Comparison of ENCODE assay signal across 13 cellular contexts in genomic region chr4:111602848-111603247, GRCh38.
DNase-seq lines count a peak whose midpoint lies in the region; ATAC-seq and TF ChIP-seq lines count a peak whose summit lies in the region.
"Had no signal": no experiment of that assay in that cellular context is flagged by ENCODE, and none has a peak within 500 bp of the region (broad histone marks: within the 10 kb centered on the region; RNA-seq: fewer than 3 reads in every experiment).

No MANE protein-coding gene starts in this region.

- no peaks in the 10 kb centered on the region for H3K9me2 ChIP-seq in PC-9 (ENCODE audit: insufficient read depth)

- CTCF ChIA-PET in PC-9 (lab: Charles Lee): no interaction called here

- no peak for TF ChIP-seq EP300 in transverse colon (IDR thresholded peaks at IDR 0.05; ENCODE audit: low read depth)

- no peak for TF ChIP-seq POLR2A in transverse colon (IDR thresholded peaks at IDR 0.05)

- ATAC-seq in HG03175 (IDR thresholded peaks at IDR 0.05; ENCODE audit: unreplicated experiment): no peak
- ATAC-seq: CD8-positive, alpha-beta T cell; stimulated activated effector memory CD8-positive, alpha-beta T cell treated with anti-CD3 and anti-CD28 coated beads, Interleukin-12 subunit alpha, Interleukin-12 subunit beta, amount 100 ng/mL, for 72 hours had no signal

- H3K79me2 ChIP-seq in PC-9 (ENCODE audit: low read depth): no peaks in the 10 kb centered on the region

- no peaks in the 10 kb centered on the region for H4K20me1 ChIP-seq in PC-9 (ENCODE audit: insufficient read depth)

- no peak overlapping the region for H3K4me2 ChIP-seq in PC-9

- H3K36me3 ChIP-seq in PC-9 (ENCODE audit: low read depth) (no peaks in the 10 kb centered on the region), transverse colon (no peaks in the 10 kb centered on the region)

- no peaks in the 10 kb centered on the region for H3K27me3 ChIP-seq in PC-9 (ENCODE audit: insufficient read depth, low read depth)
- no peaks in the 10 kb centered on the region for H3K27me3 ChIP-seq in transverse colon

- BruUV-seq in PC-9 (replicated peaks; lab: Mats Ljungman, UMichigan): no TSS peak

- H3K4me1 ChIP-seq in PC-9 (replicated peaks; ENCODE audit: insufficient read depth) (no peaks in the 10 kb centered on the region), transverse colon (no peaks in the 10 kb centered on the region)

- WGBS in transverse colon (ENCODE audit: low coverage in 1 of 2), 2 donors: 29 to 71% methylated on average over 1 of the region's 1 CpG

- intact Hi-C loops in PC-9 (cut with micrococcal nuclease; ENCODE audit: unreplicated experiment): no loop called here
- intact Hi-C loops in transverse colon (cut with DNase I; ENCODE audit: low total_unique reads): no loop called here

- H3K4me3 ChIP-seq in AG09309 (ENCODE audit: control insufficient read depth, low read depth, low read length): no peak overlapping the region
- H3K4me3 ChIP-seq in PC-9: no peak overlapping the region
- H3K4me3 ChIP-seq in fibroblast of mammary gland (ENCODE audit: control insufficient read depth, low read depth, low read length): no peak overlapping the region
- H3K4me3 ChIP-seq in transverse colon: no peak overlapping the region

- H3F3A ChIP-seq in PC-9 (ENCODE audit: insufficient read depth, low read depth): no peaks in the 10 kb centered on the region

- no peak overlapping the region for H2AFZ ChIP-seq in PC-9

- in situ Hi-C loops in GM13977 (cut with MboI; ENCODE audit: low pct_unique_long_range_greater_than_20kb, low sequenced_read_pairs, unreplicated experiment): no loop called here
- in situ Hi-C loops in transverse colon (cut with MboI; ENCODE audit: low pct_ligation_motif_present in 1 of 4, low pct_unique_long_range_greater_than_20kb in 1 of 4, low sequenced_read_pairs in 3 of 4): no loop called here

- H3K27ac ChIP-seq in PC-9: no peak overlapping the region
- no peak overlapping the region for H3K27ac ChIP-seq in transverse colon
- H3K27ac ChIP-seq: epithelial cell of prostate had no signal

- H3K9me3 ChIP-seq in PC-9 (ENCODE audit: insufficient read depth, low read depth) (no peaks in the 10 kb centered on the region), transverse colon (no peaks in the 10 kb centered on the region)

- TF ChIP-seq CTCF in AG09309 (IDR thresholded peaks at IDR 0.05; ENCODE audit: control insufficient read depth, insufficient read depth, low read depth, low read length, missing control alignments) (peak; percentile 37), GM13977 (IDR thresholded peaks at IDR 0.05; ENCODE audit: extremely low read depth, insufficient read depth, missing control alignments) (peak; percentile 8), PC-9 (conservative IDR thresholded peaks at IDR 0.05) (peak; percentile 33; the same call in 1 of the 2 replicates), fibroblast of mammary gland (conservative IDR thresholded peaks at IDR 0.05; ENCODE audit: control insufficient read depth, insufficient read depth, low read depth, low read length) (peak; percentile 53), transverse colon (IDR thresholded peaks at IDR 0.05) (no peak)

- DNase-seq in AG09309 (ENCODE audit: low read depth): no peak
- no peak for DNase-seq in GM13977 (ENCODE audit: low spot score)
- DNase-seq in PC-9: no peak
- DNase-seq in fibroblast of mammary gland (ENCODE audit: low read depth): peak; percentile 47
- DNase-seq in transverse colon: no peak
- DNase-seq in NCI-H128 (lab: John Stamatoyannopoulos, UW; ENCODE audit: unreplicated experiment): no peak
- DNase-seq in SIG-M5 (lab: John Stamatoyannopoulos, UW): no peak
- DNase-seq: CD8-positive, alpha-beta T cell; NCI-H1436 treated with DMSO at 0.1 percent for 48 hours; stimulated activated CD4-positive, alpha-beta T cell treated with anti-CD3 and anti-CD28 coated beads, Interleukin-1b, Interleukin-23, amount 100 ng/mL, for 48 hours had no signal

- POLR2A ChIA-PET in PC-9 (lab: Charles Lee; ENCODE audit: unreplicated experiment): no interaction called here

Comparison
In these comparisons a context has a peak if more than half of its experiments do, and no peak if none do; other contexts are left out.
1. CTCF ChIP-seq: peak in AG09309 (single experiment), GM13977 (single experiment), PC-9 (single experiment) and fibroblast of mammary gland (single experiment); none in transverse colon (0 of 5).